In genomic region chr6:169723200-169723909, GRCh38 we compare ENCODE assay signal across 1 cellular context.
A peak's percentile ranks its signal among the peaks of the same experiment; 100 is the strongest.
TF ChIP-seq lines count a peak whose summit lies in the region.

No MANE protein-coding gene starts in this region.

TF ChIP-seq in K562, 482 proteins besides CTCF, POLR2A, EP300 and RAD21 (continued from another document and continues in another):
- no peak for TF ChIP-seq E2F5 (CRISPR knock-in tag; IDR thresholded peaks at IDR 0.05)
- no peak for TF ChIP-seq TGIF2 (CRISPR knock-in tag; IDR thresholded peaks at IDR 0.05)
- TF ChIP-seq CCNT2 (IDR thresholded peaks at IDR 0.05; ENCODE audit: borderline replicate concordance, extremely low read depth, insufficient read length, low read depth, low read length): peak; percentile 67
- no peak for TF ChIP-seq MYNN (IDR thresholded peaks at IDR 0.05)
- TF ChIP-seq MYNN (CRISPR knock-in tag; IDR thresholded peaks at IDR 0.05): no peak
- no peak for TF ChIP-seq E2F3 (CRISPR knock-in tag; IDR thresholded peaks at IDR 0.05)
- no peak for TF ChIP-seq PPARD (CRISPR knock-in tag; IDR thresholded peaks at IDR 0.05)
- TF ChIP-seq FOXJ2 (tag; IDR thresholded peaks at IDR 0.05): no peak
- no peak for TF ChIP-seq FOXJ3 (CRISPR knock-in tag; IDR thresholded peaks at IDR 0.05)
- peak in 1 of 2 experiments; percentile 10; a peak in 3 of 4 replicates for TF ChIP-seq MAZ (CRISPR knock-in tag; conservative IDR thresholded peaks at IDR 0.05 in 1 of 2, IDR thresholded peaks at IDR 0.05 in 1 of 2)
- no peak for TF ChIP-seq ZBTB17 (CRISPR knock-in tag; IDR thresholded peaks at IDR 0.05)
- TF ChIP-seq FOXP4 (CRISPR knock-in tag; IDR thresholded peaks at IDR 0.05; ENCODE audit: borderline replicate concordance): no peak
- TF ChIP-seq TAF1 (IDR thresholded peaks at IDR 0.05; ENCODE audit: control insufficient read depth, extremely low read depth, insufficient read depth, low read length, severe bottlenecking): peak; percentile 48
- no peak for TF ChIP-seq DDX20 (tag; IDR thresholded peaks at IDR 0.05; ENCODE audit: low read depth)
- TF ChIP-seq TARDBP (IDR thresholded peaks at IDR 0.05): no peak
- no peak for TF ChIP-seq SIRT6 (IDR thresholded peaks at IDR 0.05; ENCODE audit: low read depth, low read length)
- TF ChIP-seq CEBPB (tag; IDR thresholded peaks at IDR 0.05): no peak
- no peak for TF ChIP-seq MTF1 (CRISPR knock-in tag; IDR thresholded peaks at IDR 0.05; ENCODE audit: borderline replicate concordance)
- TF ChIP-seq EHMT2 (IDR thresholded peaks at IDR 0.05): no peak
- no peak for TF ChIP-seq ZNF76 (CRISPR knock-in tag; IDR thresholded peaks at IDR 0.05; ENCODE audit: borderline replicate concordance)
- peak; percentile 57 for TF ChIP-seq EGR1 (conservative IDR thresholded peaks at IDR 0.05)
- TF ChIP-seq ARID4B (CRISPR knock-in tag; IDR thresholded peaks at IDR 0.05): peak; percentile 69
- TF ChIP-seq SP2 (IDR thresholded peaks at IDR 0.05; ENCODE audit: extremely low read depth, low read depth, low read length, poor library complexity, severe bottlenecking): no peak
- TF ChIP-seq SOX6 (IDR thresholded peaks at IDR 0.05): no peak
- TF ChIP-seq HBP1 (CRISPR knock-in tag; IDR thresholded peaks at IDR 0.05): no peak
- no peak for TF ChIP-seq KLF1 (tag; IDR thresholded peaks at IDR 0.05)
- TF ChIP-seq ZNF3 (CRISPR knock-in tag; IDR thresholded peaks at IDR 0.05): no peak
- TF ChIP-seq MECOM (CRISPR knock-in tag; IDR thresholded peaks at IDR 0.05): no peak
- TF ChIP-seq GATA2 (CRISPR knock-in tag; IDR thresholded peaks at IDR 0.05): no peak; the same call in 1 of the 2 replicates
- no peak for TF ChIP-seq CEBPG (CRISPR knock-in tag; IDR thresholded peaks at IDR 0.05)
- no peak for TF ChIP-seq CEBPG (tag; conservative IDR thresholded peaks at IDR 0.05 in 1 of 2, IDR thresholded peaks at IDR 0.05 in 1 of 2)
- no peak for TF ChIP-seq ZNF77 (CRISPR knock-in tag; IDR thresholded peaks at IDR 0.05)
- no peak for TF ChIP-seq ZNF277 (CRISPR knock-in tag; IDR thresholded peaks at IDR 0.05; ENCODE audit: borderline replicate concordance)
- TF ChIP-seq ZBTB40 (IDR thresholded peaks at IDR 0.05): peak; percentile 60
- no peak for TF ChIP-seq ZBTB40 (CRISPR knock-in tag; IDR thresholded peaks at IDR 0.05)
- TF ChIP-seq BCLAF1 (IDR thresholded peaks at IDR 0.05; ENCODE audit: borderline replicate concordance in 1 of 2, control insufficient read depth in 1 of 2, low read depth in 2 of 2, low read length in 1 of 2): no peak
- TF ChIP-seq ADNP (tag; IDR thresholded peaks at IDR 0.05): no peak
